Comparison of ENCODE assay signal across 8 cellular contexts in the genomic region with DNA sequence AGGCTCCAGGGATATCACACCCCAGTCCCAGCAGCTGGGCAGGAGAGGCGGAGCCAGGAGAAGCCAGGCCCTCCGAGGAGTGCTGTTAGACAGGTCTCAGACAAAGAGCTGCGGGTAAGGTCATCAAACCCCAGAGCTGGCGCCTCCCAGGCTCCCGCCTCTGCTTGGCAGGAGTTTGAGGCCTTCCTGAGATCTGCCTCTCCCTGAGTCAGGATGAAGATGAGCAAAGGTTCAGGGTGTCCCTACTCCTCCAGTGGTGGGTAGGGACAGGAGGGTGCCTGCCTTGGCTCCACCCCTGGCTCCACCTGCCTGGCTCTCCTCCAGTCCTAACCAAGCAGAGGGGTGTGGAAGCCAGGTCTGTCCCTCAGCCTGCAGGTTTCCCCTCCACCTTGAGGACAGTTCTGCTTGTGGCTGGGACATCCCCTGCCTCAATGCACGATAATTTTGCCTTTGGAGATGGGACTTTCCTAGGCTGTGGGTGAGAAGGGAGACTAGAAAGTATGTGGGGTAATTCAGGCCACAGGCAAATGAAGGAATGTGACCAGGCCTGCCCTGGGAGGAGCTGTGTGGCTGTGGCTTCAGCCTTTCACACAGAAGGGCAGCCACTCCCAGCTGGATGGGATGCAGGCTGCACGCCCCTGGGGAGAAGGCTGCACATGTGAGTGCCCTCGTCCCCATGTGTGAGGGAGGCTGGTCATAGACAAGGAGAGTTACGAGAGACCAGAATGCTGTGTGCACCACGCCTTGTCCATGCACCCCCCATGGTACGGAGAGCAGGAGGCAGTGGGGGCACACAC. TPM values are rescaled to one million over a fixed set of nuclear protein-coding genes. Genes with fewer than 3 reads are reported as not detected.
DNase-seq lines count a peak whose midpoint lies in the region; ATAC-seq and TF ChIP-seq lines count a peak whose summit lies in the region.

No MANE protein-coding gene starts in this region.

- ATAC-seq in HG02798 (IDR thresholded peaks at IDR 0.05; ENCODE audit: poor library complexity, unreplicated experiment) (peak; percentile 74), natural killer cell (peak; percentile 17 to 35 (median 18)), HG03139 (IDR thresholded peaks at IDR 0.05; ENCODE audit: unreplicated experiment) (no peak)
- ATAC-seq in activated T-helper 17 cell treated with anti-CD3 and anti-CD28 coated beads, Interleukin-2, amount 50 U/mL, for 72 hours (replicated peaks) = peak; percentile 85

- no peak overlapping the region for H3K27ac Mint-ChIP-seq in T-helper 2 cell treated with Interferon-gamma antibody and Interleukin-4, amounts not matched to agents 5 μg/mL and 100 μg/mL, for 36 hours
- H3K27ac Mint-ChIP-seq in activated T-helper 17 cell treated with anti-CD3 and anti-CD28 coated beads, Interleukin-2, amount 50 U/mL, for 72 hours = peak overlapping the region; percentile 27
- H3K27ac Mint-ChIP-seq in natural killer cell = no peak overlapping the region

- no peak overlapping the region for H3K4me3 Mint-ChIP-seq in T-helper 2 cell treated with Interferon-gamma antibody and Interleukin-4, amounts not matched to agents 5 μg/mL and 100 μg/mL, for 36 hours
- no peak overlapping the region for H3K4me3 Mint-ChIP-seq in activated T-helper 17 cell treated with anti-CD3 and anti-CD28 coated beads, Interleukin-2, amount 50 U/mL, for 72 hours
- no peak overlapping the region for H3K4me3 Mint-ChIP-seq in natural killer cell

- peak; percentile 20 for DNase-seq in T-helper 2 cell treated with Interferon-gamma antibody and Interleukin-4, amounts not matched to agents 5 μg/mL and 100 μg/mL, for 36 hours (ENCODE audit: low spot score)
- DNase-seq in T-helper 2 cell (no peak), natural killer cell (no peak), C1 segment of cervical spinal cord (lab: John Stamatoyannopoulos, UW) (no peak), activated T-cell treated with anti-CD3 and anti-CD28 coated beads for 4 hours (no peak)

- H3K4me1 Mint-ChIP-seq in T-helper 2 cell treated with Interferon-gamma antibody and Interleukin-4, amounts not matched to agents 5 μg/mL and 100 μg/mL, for 36 hours (ENCODE audit: low read depth) = no peaks in the 10 kb centered on the region
- H3K4me1 Mint-ChIP-seq in activated T-helper 17 cell treated with anti-CD3 and anti-CD28 coated beads, Interleukin-2, amount 50 U/mL, for 72 hours = peaks cover 5% of the 10 kb centered on the region
- H3K4me1 Mint-ChIP-seq in natural killer cell = peaks cover 2 to 3% of the 10 kb centered on the region in 2 donors

- H3K27me3 Mint-ChIP-seq in T-helper 2 cell treated with Interferon-gamma antibody and Interleukin-4, amounts not matched to agents 5 μg/mL and 100 μg/mL, for 36 hours (ENCODE audit: low read depth) = peaks cover 27% of the 10 kb centered on the region
- peaks cover 10% of the 10 kb centered on the region for H3K27me3 Mint-ChIP-seq in activated T-helper 17 cell treated with anti-CD3 and anti-CD28 coated beads, Interleukin-2, amount 50 U/mL, for 72 hours
- H3K27me3 Mint-ChIP-seq in natural killer cell (ENCODE audit: low read depth in 2 of 2) = peaks cover 7 to 9% of the 10 kb centered on the region in 2 donors

- no peak for TF ChIP-seq CTCF in natural killer cell (IDR thresholded peaks at IDR 0.05)

- H3K9me3 Mint-ChIP-seq in T-helper 2 cell treated with Interferon-gamma antibody and Interleukin-4, amounts not matched to agents 5 μg/mL and 100 μg/mL, for 36 hours = no peaks in the 10 kb centered on the region
- H3K9me3 Mint-ChIP-seq in activated T-helper 17 cell treated with anti-CD3 and anti-CD28 coated beads, Interleukin-2, amount 50 U/mL, for 72 hours = no peaks in the 10 kb centered on the region
- H3K9me3 Mint-ChIP-seq in natural killer cell = no peaks in the 10 kb centered on the region

- no peaks in the 10 kb centered on the region for H3K36me3 Mint-ChIP-seq in T-helper 2 cell treated with Interferon-gamma antibody and Interleukin-4, amounts not matched to agents 5 μg/mL and 100 μg/mL, for 36 hours (ENCODE audit: low read depth)
- H3K36me3 Mint-ChIP-seq in activated T-helper 17 cell treated with anti-CD3 and anti-CD28 coated beads, Interleukin-2, amount 50 U/mL, for 72 hours (ENCODE audit: low read depth) = no peaks in the 10 kb centered on the region
- H3K36me3 Mint-ChIP-seq in natural killer cell = no peaks in the 10 kb centered on the region

- intact Hi-C loops in natural killer cell (cut with micrococcal nuclease) = no loop called here

RNA-seq across cellular contexts. Expression of a gene that starts 2.2 kb away (rescaled TPM):
- total RNA-seq in activated T-helper 17 cell treated with anti-CD3 and anti-CD28 coated beads, Interleukin-2, amount 50 U/mL, for 72 hours = not detected
- total RNA-seq in natural killer cell = not detected

RNA-seq across cellular contexts. Expression of a gene that starts 29.1 kb away (rescaled TPM):
- total RNA-seq in activated T-helper 17 cell treated with anti-CD3 and anti-CD28 coated beads, Interleukin-2, amount 50 U/mL, for 72 hours = 10 to 100 TPM; 42.1 to 74.1 TPM
- total RNA-seq in natural killer cell = 100 to 1,000 TPM in 1 of 3 donors, 10 to 100 TPM in 2; 75.7 to 116 (median 87.3) TPM
